In genomic region chr4:188887905-188888304, GRCh38 we compare ENCODE assay signal across 16 cellular contexts.
DNase-seq lines count a peak whose midpoint lies in the region; FAIRE-seq and TF ChIP-seq lines count a peak whose summit lies in the region.
"Had no signal": no experiment of that assay in that cellular context is flagged by ENCODE, and none has a peak within 500 bp of the region (broad histone marks: within the 10 kb centered on the region; RNA-seq: fewer than 3 reads in every experiment).

No MANE protein-coding gene starts in this region.

- H3K9ac ChIP-seq in adipocyte (ENCODE audit: low read length) = no peak overlapping the region
- H3K9ac ChIP-seq in H1 (replicated peaks in 1 of 4; ENCODE audit: extremely low read depth in 1 of 4, low read depth in 3 of 4, low read length in 3 of 4) = no peak overlapping the region
- H3K9ac ChIP-seq in neural progenitor cell = no peak overlapping the region

- CTCF ChIA-PET in H1 (lab: Charles Lee; ENCODE audit: partially characterized antibody) = no interaction called here

- no peak for FAIRE-seq in H1 (lab: Jason Lieb, UNC)
- FAIRE-seq: GM12892 had no signal

- no peak overlapping the region for H3K23ac ChIP-seq in H1 (ENCODE audit: insufficient read length)

- no peak overlapping the region for H3K4me2 ChIP-seq in H1 (ENCODE audit: insufficient read depth in 1 of 2, low read depth in 2 of 2, low read length in 2 of 2)
- H3K4me2 ChIP-seq in neural progenitor cell = no peak overlapping the region

- H3K27ac Mint-ChIP-seq in neural progenitor cell = no peak overlapping the region
- H3K27ac Mint-ChIP-seq: CD4-positive, alpha-beta memory T cell had no signal

- no peak overlapping the region for H2BK5ac ChIP-seq in H1 (ENCODE audit: low read depth, low read length)

- no peaks in the 10 kb centered on the region for H3K79me1 ChIP-seq in H1 (ENCODE audit: low read depth, low read length)

- no peak for TF ChIP-seq RAD21 in H1 (IDR thresholded peaks at IDR 0.05 in 1 of 2, conservative IDR thresholded peaks at IDR 0.05 in 1 of 2; ENCODE audit: low read depth in 2 of 2, low read length in 2 of 2)

- H3K4ac ChIP-seq in H1 (replicated peaks; ENCODE audit: insufficient read length, low read depth, low read length) = no peak overlapping the region

- H3K23me2 ChIP-seq in H1 (ENCODE audit: low read depth, low read length) = no peaks in the 10 kb centered on the region

- 75% methylated on average over 2 of the region's 2 CpGs; no CpG with 5 or more reads in 1 of the 2 experiments for WGBS in H1 (ENCODE audit: extremely low coverage in 1 of 2, insufficient coverage in 1 of 2, insufficient read length in 1 of 2, insufficient replicate concordance in 2 of 2, low coverage in 1 of 2, low lambda C conversion rate in 2 of 2, missing lambda C conversion rate in 1 of 2), 2 experiments

- TF ChIP-seq EP300 in H1 (IDR thresholded peaks at IDR 0.05; ENCODE audit: borderline replicate concordance in 1 of 2, low read depth in 2 of 2, low read length in 2 of 2) = no peak

- peaks cover under 1% of the 10 kb centered on the region for H3K9me3 Mint-ChIP-seq in neural progenitor cell

- no peaks in the 10 kb centered on the region for H3K27me3 ChIP-seq in adipocyte (replicated peaks; ENCODE audit: control insufficient read depth, insufficient read depth, low read length)
- no peaks in the 10 kb centered on the region for H3K27me3 ChIP-seq in H1 (replicated peaks in 1 of 4; ENCODE audit: control insufficient read depth in 3 of 4, extremely low read depth in 1 of 4, insufficient read depth in 3 of 4, low read length in 3 of 4)
- H3K27me3 ChIP-seq in neural progenitor cell = no peaks in the 10 kb centered on the region

- H3K4me1 Mint-ChIP-seq in neural progenitor cell = no peaks in the 10 kb centered on the region
- H3K4me1 Mint-ChIP-seq: CD4-positive, alpha-beta memory T cell had no signal

- H3K18ac ChIP-seq in H1 (ENCODE audit: extremely low read depth, low read length) = no peak overlapping the region

- TF ChIP-seq POLR2A in H1 (IDR thresholded peaks at IDR 0.05; ENCODE audit: control extremely low read depth in 1 of 2, low read depth in 2 of 2, low read length in 2 of 2) = no peak

- POLR2A ChIA-PET in H1 (lab: Charles Lee; ENCODE audit: partially characterized antibody) = no interaction called here

- H4K91ac ChIP-seq in H1 (replicated peaks; ENCODE audit: insufficient read length, low read length) = no peak overlapping the region

- H3K27ac ChIP-seq in H1 (ENCODE audit: low read depth, low read length) (no peak overlapping the region), neural progenitor cell (no peak overlapping the region)

- peak; percentile 22 for DNase-seq in adipocyte (ENCODE audit: low read depth)
- DNase-seq in H1 (ENCODE audit: low read depth in 1 of 2, low spot score in 2 of 2) = no peak
- DNase-seq in neural progenitor cell (ENCODE audit: low spot score) = no peak
- DNase-seq in OCI-M1 (lab: John Stamatoyannopoulos, UW) = no peak
- no peak for DNase-seq in GDM1 (lab: John Stamatoyannopoulos, UW)
- no peak for DNase-seq in putamen (ENCODE audit: low spot score)
- DNase-seq: C1 segment of cervical spinal cord; Calu3; CD4-positive, alpha-beta memory T cell; COR-L47; DMS53; DMS79 treated with DMSO at 0.1 percent for 48 hours; GOT3; H7; HCEC 1CT had no signal

- H4K20me1 ChIP-seq in H1 (replicated peaks in 1 of 2; ENCODE audit: control insufficient read depth in 1 of 2, insufficient read depth in 2 of 2, low read length in 2 of 2) (no peaks in the 10 kb centered on the region), neural progenitor cell (ENCODE audit: low read depth) (no peaks in the 10 kb centered on the region)

- no peaks in the 10 kb centered on the region for H3K27me3 Mint-ChIP-seq in neural progenitor cell (ENCODE audit: insufficient read depth, low read depth)
- H3K27me3 Mint-ChIP-seq: CD4-positive, alpha-beta memory T cell had no signal

- no peak overlapping the region for H3K56ac ChIP-seq in H1 (replicated peaks; ENCODE audit: insufficient read length, low read depth, low read length)

- no peak for TF ChIP-seq CTCF in H1 (IDR thresholded peaks at IDR 0.05; ENCODE audit: control extremely low read depth in 1 of 3, insufficient read depth in 1 of 3, low read depth in 1 of 3, low read length in 3 of 3)
- TF ChIP-seq CTCF in neural progenitor cell (IDR thresholded peaks at IDR 0.05) = no peak

- H2AFZ ChIP-seq in H1 (ENCODE audit: low read length) = peak overlapping the region; percentile 34; the same call in 1 of the 2 replicates
- peak overlapping the region; percentile 78 for H2AFZ ChIP-seq in neural progenitor cell (replicated peaks)

- no peak overlapping the region for H4K5ac ChIP-seq in H1 (ENCODE audit: insufficient read length, low read depth, low read length)

- H2BK12ac ChIP-seq in H1 (ENCODE audit: low read depth, low read length) = no peak overlapping the region

- no peak overlapping the region for H2AK5ac ChIP-seq in H1 (ENCODE audit: low read depth, low read length)

- no peak overlapping the region for H4K8ac ChIP-seq in H1 (ENCODE audit: extremely low read depth, insufficient read depth, low read length)

- H3K36me3 ChIP-seq in adipocyte (ENCODE audit: control insufficient read depth, insufficient read depth, low read length, severe bottlenecking) (no peaks in the 10 kb centered on the region), H1 (ENCODE audit: control insufficient read depth in 2 of 4, insufficient read depth in 4 of 4, low read length in 3 of 4) (no peaks in the 10 kb centered on the region), neural progenitor cell (no peaks in the 10 kb centered on the region)

- H3K4me3 ChIP-seq in adipocyte (ENCODE audit: low read length) (no peak overlapping the region), H1 (ENCODE audit: extremely low read depth in 1 of 4, insufficient read depth in 2 of 4, low read depth in 3 of 4, low read length in 4 of 4) (no peak overlapping the region), neural progenitor cell (no peak overlapping the region)

- H3K79me2 ChIP-seq in H1 (ENCODE audit: control insufficient read depth in 1 of 2, insufficient read depth in 2 of 2, low read length in 2 of 2) = no peaks in the 10 kb centered on the region
- no peaks in the 10 kb centered on the region for H3K79me2 ChIP-seq in neural progenitor cell (ENCODE audit: low read depth)

- H2BK120ac ChIP-seq in H1 (replicated peaks; ENCODE audit: low read depth, low read length) = no peak overlapping the region

- H3K9me3 ChIP-seq in adipocyte (ENCODE audit: control insufficient read depth, low read length) (no peaks in the 10 kb centered on the region), H1 (ENCODE audit: insufficient read depth in 2 of 2, low read depth in 1 of 2, low read length in 1 of 2) (no peaks in the 10 kb centered on the region), neural progenitor cell (ENCODE audit: low read depth) (no peaks in the 10 kb centered on the region)

- H3K4me1 ChIP-seq in adipocyte (ENCODE audit: control insufficient read depth, insufficient read depth, low read length) (peaks cover 8% of the 10 kb centered on the region), H1 (replicated peaks in 1 of 4; ENCODE audit: control insufficient read depth in 3 of 4, insufficient read depth in 4 of 4, low read length in 3 of 4) (no peaks in the 10 kb centered on the region), neural progenitor cell (no peaks in the 10 kb centered on the region)

- H3K36me3 Mint-ChIP-seq in neural progenitor cell = no peaks in the 10 kb centered on the region
- H3K36me3 Mint-ChIP-seq: CD4-positive, alpha-beta memory T cell had no signal

- no peak overlapping the region for H3K4me3 Mint-ChIP-seq in neural progenitor cell
- H3K4me3 Mint-ChIP-seq: CD4-positive, alpha-beta memory T cell had no signal

- no peak overlapping the region for H2BK15ac ChIP-seq in H1 (ENCODE audit: low read length)

- H3K14ac ChIP-seq in H1 (ENCODE audit: insufficient read length) = no peak overlapping the region

- H3F3A ChIP-seq in neural progenitor cell (ENCODE audit: low read depth) = no peaks in the 10 kb centered on the region

- no peak overlapping the region for H2BK20ac ChIP-seq in H1 (ENCODE audit: low read length)

TF ChIP-seq in H1, 55 proteins besides CTCF, POLR2A, EP300 and RAD21 (continues in another document):
- TF ChIP-seq CEBPB (IDR thresholded peaks at IDR 0.05; ENCODE audit: low read depth, low read length) (0 out of 2 replicates have a peak, but pooled peaks have one; percentile 6), BCL11A (IDR thresholded peaks at IDR 0.05; ENCODE audit: low read depth in 2 of 2, low read length in 2 of 2) (no peak)
